Comparison of ENCODE assay signal across 17 cellular contexts in the genomic region with DNA sequence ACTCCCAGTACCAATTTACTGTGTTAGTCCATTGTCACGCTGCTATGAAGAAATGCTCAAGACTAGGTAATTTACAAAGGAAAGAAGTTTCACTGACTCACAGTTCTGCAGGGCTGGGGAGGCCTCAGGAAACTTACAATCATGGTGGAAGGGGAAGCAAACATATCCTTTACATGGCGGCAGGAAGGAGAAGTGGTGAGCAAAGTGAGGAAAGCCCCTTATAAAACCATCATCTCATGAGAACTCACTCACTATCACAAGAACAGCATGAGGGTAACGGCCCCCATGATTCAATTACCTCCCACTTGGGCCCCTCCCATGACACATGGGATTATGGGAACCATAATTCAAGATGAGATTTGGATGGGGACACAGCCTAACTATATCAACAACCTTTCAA. TPM values are rescaled to one million over a fixed set of nuclear protein-coding genes. Genes with fewer than 3 reads are reported as not detected.
A peak's percentile ranks its signal among the peaks of the same experiment; 100 is the strongest.
DNase-seq lines count a peak whose midpoint lies in the region; ATAC-seq, FAIRE-seq and TF ChIP-seq lines count a peak whose summit lies in the region.
"Had no signal": no experiment of that assay in that cellular context is flagged by ENCODE, and none has a peak within 500 bp of the region (broad histone marks: within the 10 kb centered on the region; RNA-seq: fewer than 3 reads in every experiment).

No MANE protein-coding gene starts in this region.

- no peak overlapping the region for H3K4me3 Mint-ChIP-seq in activated CD4-positive, alpha-beta T cell treated with anti-CD3 and anti-CD28 coated beads for 36 hours
- H3K4me3 Mint-ChIP-seq in GM23338 = no peak overlapping the region
- H3K4me3 Mint-ChIP-seq in activated T-helper 17 cell treated with anti-CD3 and anti-CD28 coated beads, Interleukin-2, amount 50 U/mL, for 72 hours = no peak overlapping the region
- H3K4me3 Mint-ChIP-seq in nephron progenitor cell = no peak overlapping the region
- H3K4me3 Mint-ChIP-seq: H9 had no signal

- H3K9me3 Mint-ChIP-seq in activated CD4-positive, alpha-beta T cell treated with anti-CD3 and anti-CD28 coated beads for 36 hours (ENCODE audit: low read depth) = no peaks in the 10 kb centered on the region
- H3K9me3 Mint-ChIP-seq in GM23338 = 0 out of 3 replicates have a peak, but pooled peaks cover 2% of the 10 kb centered on the region
- H3K9me3 Mint-ChIP-seq in activated T-helper 17 cell treated with anti-CD3 and anti-CD28 coated beads, Interleukin-2, amount 50 U/mL, for 72 hours = no peaks in the 10 kb centered on the region
- H3K9me3 Mint-ChIP-seq in nephron progenitor cell = peaks cover 13% of the 10 kb centered on the region

- no peaks in the 10 kb centered on the region for H3K27me3 ChIP-seq in GM23338 (ENCODE audit: insufficient read depth)
- H3K27me3 ChIP-seq: SJCRH30 had no signal

- peaks cover 7% of the 10 kb centered on the region for H3K79me2 ChIP-seq in GM23338 (replicated peaks; ENCODE audit: insufficient read depth)

- no peak overlapping the region for H2AFZ ChIP-seq in GM23338

- ATAC-seq in activated CD4-positive, alpha-beta T cell treated with anti-CD3 and anti-CD28 coated beads for 36 hours = peak; percentile 16
- ATAC-seq in GM23338 = no peak
- ATAC-seq in activated T-helper 17 cell treated with anti-CD3 and anti-CD28 coated beads, Interleukin-2, amount 50 U/mL, for 72 hours (replicated peaks) = no peak

- peaks cover 12% of the 10 kb centered on the region for H3K4me1 ChIP-seq in GM23338 (ENCODE audit: insufficient read depth)
- H3K4me1 ChIP-seq: SJCRH30 had no signal

- peaks cover 13% of the 10 kb centered on the region for H3K4me1 Mint-ChIP-seq in activated CD4-positive, alpha-beta T cell treated with anti-CD3 and anti-CD28 coated beads for 36 hours
- H3K4me1 Mint-ChIP-seq in GM23338 (peaks cover 11% of the 10 kb centered on the region), nephron progenitor cell (no peaks in the 10 kb centered on the region)
- peaks cover 6% of the 10 kb centered on the region for H3K4me1 Mint-ChIP-seq in activated T-helper 17 cell treated with anti-CD3 and anti-CD28 coated beads, Interleukin-2, amount 50 U/mL, for 72 hours

- no peak for TF ChIP-seq CTCF in GM23338 (conservative IDR thresholded peaks at IDR 0.05; ENCODE audit: low read depth in 2 of 2)
- no peak for TF ChIP-seq CTCF in nephron progenitor cell (IDR thresholded peaks at IDR 0.05)

- no peak overlapping the region for H3K4me3 ChIP-seq in GM23338
- H3K4me3 ChIP-seq: SJCRH30 had no signal

- H3K36me3 ChIP-seq in GM23338 (ENCODE audit: insufficient read depth) = no peaks in the 10 kb centered on the region

- 0 out of 2 replicates have a peak overlapping the region, but pooled peaks have one; percentile 18 for H3K27ac ChIP-seq in GM23338 (ENCODE audit: low read depth)
- H3K27ac ChIP-seq: C4-2B, RWPE1, SJCRH30 had no signal

- no peaks in the 10 kb centered on the region for H3F3A ChIP-seq in GM23338 (replicated peaks; ENCODE audit: low read depth)

- H3K9me2 ChIP-seq in GM23338 (ENCODE audit: insufficient read depth) = no peaks in the 10 kb centered on the region

- H3K27me3 Mint-ChIP-seq in activated CD4-positive, alpha-beta T cell treated with anti-CD3 and anti-CD28 coated beads for 36 hours = no peaks in the 10 kb centered on the region
- H3K27me3 Mint-ChIP-seq in GM23338 (ENCODE audit: insufficient read depth, low read depth, poor library complexity) = no peaks in the 10 kb centered on the region
- H3K27me3 Mint-ChIP-seq in activated T-helper 17 cell treated with anti-CD3 and anti-CD28 coated beads, Interleukin-2, amount 50 U/mL, for 72 hours = no peaks in the 10 kb centered on the region
- H3K27me3 Mint-ChIP-seq in nephron progenitor cell (ENCODE audit: low read depth, poor library complexity) = peaks cover 4% of the 10 kb centered on the region

- H3K27ac Mint-ChIP-seq in activated CD4-positive, alpha-beta T cell treated with anti-CD3 and anti-CD28 coated beads for 36 hours = no peak overlapping the region
- no peak overlapping the region for H3K27ac Mint-ChIP-seq in GM23338
- H3K27ac Mint-ChIP-seq in activated T-helper 17 cell treated with anti-CD3 and anti-CD28 coated beads, Interleukin-2, amount 50 U/mL, for 72 hours = peak overlapping the region; percentile 1
- peak overlapping the region; percentile 11 for H3K27ac Mint-ChIP-seq in nephron progenitor cell
- H3K27ac Mint-ChIP-seq: H9 had no signal

- DNase-seq in activated CD4-positive, alpha-beta T cell treated with anti-CD3 and anti-CD28 coated beads for 36 hours = no peak
- DNase-seq in activated CD4-positive, alpha-beta T cell treated with anti-CD3 and anti-CD28 coated beads for 1 hour = no peak
- DNase-seq in GM23338 (ENCODE audit: low spot score) (no peak), nephron progenitor cell (no peak), NCI-H1105 (lab: John Stamatoyannopoulos, UW) (no peak), GM19239 (ENCODE audit: insufficient read length, low spot score) (no peak)
- no peak for DNase-seq in stimulated activated CD4-positive, alpha-beta T cell treated with anti-CD3 and anti-CD28 coated beads, Interleukin-4, amount 100 ng/mL, for 4 hours
- DNase-seq: DMS53, H9, NCI-H187 treated with DMSO at 0.1 percent for 48 hours, NCI-H510A treated with DMSO at 0.1 percent for 48 hours, OCI-M1, SJCRH30 had no signal

- no peak overlapping the region for H3K4me2 ChIP-seq in GM23338

- intact Hi-C loops in activated CD4-positive, alpha-beta T cell treated with anti-CD3 and anti-CD28 coated beads for 36 hours (cut with DNase I, micrococcal nuclease) = no loop called here

- CTCF ChIA-PET in activated CD4-positive, alpha-beta T cell treated with anti-CD3 and anti-CD28 coated beads for 36 hours (lab: Charles Lee) = no interaction called here

- H4K20me1 ChIP-seq in GM23338 (replicated peaks; ENCODE audit: insufficient read depth) = no peaks in the 10 kb centered on the region

- no peak for FAIRE-seq in GM19239 (lab: Jason Lieb, UNC)
- FAIRE-seq: A204.1 had no signal

- POLR2A ChIA-PET in activated CD4-positive, alpha-beta T cell treated with anti-CD3 and anti-CD28 coated beads for 36 hours (lab: Charles Lee) = no interaction called here

- peaks cover 16% of the 10 kb centered on the region for H3K36me3 Mint-ChIP-seq in activated CD4-positive, alpha-beta T cell treated with anti-CD3 and anti-CD28 coated beads for 36 hours (ENCODE audit: low read depth)
- H3K36me3 Mint-ChIP-seq in GM23338 (ENCODE audit: low read depth) = peaks cover 29% of the 10 kb centered on the region; the same call in 2 of the 3 replicates
- H3K36me3 Mint-ChIP-seq in activated T-helper 17 cell treated with anti-CD3 and anti-CD28 coated beads, Interleukin-2, amount 50 U/mL, for 72 hours (ENCODE audit: low read depth) = peaks cover 62% of the 10 kb centered on the region
- peaks cover 51% of the 10 kb centered on the region for H3K36me3 Mint-ChIP-seq in nephron progenitor cell (ENCODE audit: low read depth)

TF ChIP-seq in GM23338, 12 proteins besides CTCF, POLR2A, EP300 and RAD21:
- no peak for TF ChIP-seq JUNB (IDR thresholded peaks at IDR 0.05; ENCODE audit: unreplicated experiment)
- no peak for TF ChIP-seq EZH2 (IDR thresholded peaks at IDR 0.05; ENCODE audit: low read depth, unreplicated experiment)
- TF ChIP-seq POLR2AphosphoS5 (IDR thresholded peaks at IDR 0.05; ENCODE audit: low read depth) = no peak
- TF ChIP-seq, protein P1, sequence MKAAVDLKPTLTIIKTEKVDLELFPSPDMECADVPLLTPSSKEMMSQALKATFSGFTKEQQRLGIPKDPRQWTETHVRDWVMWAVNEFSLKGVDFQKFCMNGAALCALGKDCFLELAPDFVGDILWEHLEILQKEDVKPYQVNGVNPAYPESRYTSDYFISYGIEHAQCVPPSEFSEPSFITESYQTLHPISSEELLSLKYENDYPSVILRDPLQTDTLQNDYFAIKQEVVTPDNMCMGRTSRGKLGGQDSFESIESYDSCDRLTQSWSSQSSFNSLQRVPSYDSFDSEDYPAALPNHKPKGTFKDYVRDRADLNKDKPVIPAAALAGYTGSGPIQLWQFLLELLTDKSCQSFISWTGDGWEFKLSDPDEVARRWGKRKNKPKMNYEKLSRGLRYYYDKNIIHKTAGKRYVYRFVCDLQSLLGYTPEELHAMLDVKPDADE (IDR thresholded peaks at IDR 0.05) = no peak

RNA-seq across cellular contexts. Expression of a gene that starts 20.2 kb away (rescaled TPM):
- 10 to 100 TPM; 12.9 to 19.6 TPM for total RNA-seq in activated CD4-positive, alpha-beta T cell treated with anti-CD3 and anti-CD28 coated beads for 36 hours
- 22.0 and 23.5 TPM in 2 replicates for total RNA-seq in GM23338 (2014; rRNA removed; shearing (Covaris generic))
- 10.1 and 11.7 TPM in 2 replicates for polyA plus RNA-seq in GM23338 (2016; fragmentation: Nextera tagmentation; extraction: Ambion mirVana)
- total RNA-seq in activated T-helper 17 cell treated with anti-CD3 and anti-CD28 coated beads, Interleukin-2, amount 50 U/mL, for 72 hours = 10 to 100 TPM; 14.6 to 19.9 TPM

Comparison
In these comparisons a context has a peak if more than half of its experiments do, and no peak if none do; other contexts are left out.
1. H3K27ac Mint-ChIP-seq: peak in activated T-helper 17 cell treated with anti-CD3 and anti-CD28 coated beads, Interleukin-2, amount 50 U/mL, for 72 hours (single experiment) and nephron progenitor cell (single experiment); none in activated CD4-positive, alpha-beta T cell treated with anti-CD3 and anti-CD28 coated beads for 36 hours (single experiment) and GM23338 (single experiment).